10 cellular contexts compared by ENCODE assay signal in genomic region chr16:2996298-2996697, GRCh38. TPM values are rescaled to one million over a fixed set of nuclear protein-coding genes. Genes with fewer than 3 reads are reported as not detected.
"Had no signal": no experiment of that assay in that cellular context is flagged by ENCODE, and none has a peak within 500 bp of the region (broad histone marks: within the 10 kb centered on the region; RNA-seq: fewer than 3 reads in every experiment).

No MANE protein-coding gene starts in this region.

- H3K9me3 Mint-ChIP-seq: H9, HFFc6, IgD-negative memory B cell had no signal

- H3K27ac ChIP-seq: GM23248, HL-60 had no signal

- H2AFZ ChIP-seq: GM23248 had no signal

- H3K4me3 Mint-ChIP-seq: H9, HFFc6, IgD-negative memory B cell had no signal

- FAIRE-seq: H54, HepG2 had no signal

- DNase-seq: GM23248, GOT3, H9, HCEC 1CT, HFFc6 had no signal

- H3K4me1 Mint-ChIP-seq: IgD-negative memory B cell had no signal

- H3K9ac ChIP-seq: GM23248 had no signal

- H3K4me3 ChIP-seq: GM23248 had no signal

- H3K27ac Mint-ChIP-seq: HFFc6 had no signal

RNA-seq across cellular contexts. Expression of gene CLDN9, which starts 16.4 kb away (rescaled TPM):
- total RNA-seq: GM23248, HFFc6, HT1080 had no signal
- polyA plus RNA-seq: IgD-negative memory B cell had no signal

RNA-seq across cellular contexts. Expression of gene CLDN6, which starts 21.7 kb away (rescaled TPM):
- total RNA-seq: GM23248, HT1080 had no signal
- polyA plus RNA-seq: IgD-negative memory B cell had no signal
